In the genomic region with DNA sequence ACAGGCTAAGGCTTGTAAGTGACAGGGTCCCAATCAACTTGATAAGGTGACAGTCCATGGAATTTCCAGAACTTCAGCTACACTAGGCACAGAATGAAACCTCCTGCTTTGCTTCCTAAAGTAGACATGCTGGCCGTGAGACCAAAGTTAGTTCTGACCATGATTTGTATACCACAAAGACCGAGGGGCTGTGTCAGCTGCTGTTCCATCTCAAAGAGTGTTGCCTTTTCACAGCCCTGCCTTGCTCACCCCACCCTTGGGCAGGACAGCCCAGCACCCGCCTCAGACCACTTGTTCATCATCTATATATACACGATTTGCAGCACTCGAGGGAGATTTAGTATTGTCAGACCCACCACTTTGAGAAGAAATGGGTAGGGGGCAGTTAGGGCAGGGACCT, we compare ENCODE assay signal across 23 cellular contexts. TPM values are rescaled to one million over a fixed set of nuclear protein-coding genes. Genes with fewer than 3 reads are reported as not detected.
DNase-seq lines count a peak whose midpoint lies in the region; ATAC-seq, FAIRE-seq and TF ChIP-seq lines count a peak whose summit lies in the region.
"Had no signal": no experiment of that assay in that cellular context is flagged by ENCODE, and none has a peak within 500 bp of the region (broad histone marks: within the 10 kb centered on the region; RNA-seq: fewer than 3 reads in every experiment).

No MANE protein-coding gene starts in this region.

- ATAC-seq in activated CD8-positive, alpha-beta T cell treated with anti-CD3 and anti-CD28 coated beads for 36 hours, result no peak
- no peak for ATAC-seq in activated CD8-positive, alpha-beta T cell treated with anti-CD3 and anti-CD28 coated beads, Interleukin-2, amount 10 ng/mL, durations not matched to agents 7 days and 5 days
- no peak for ATAC-seq in activated T-helper 17 cell treated with anti-CD3 and anti-CD28 coated beads, Interleukin-2, amount 50 U/mL, for 72 hours (replicated peaks)
- ATAC-seq in natural killer cell, result no peak
- ATAC-seq: GM23338 had no signal

- peaks cover 14% of the 10 kb centered on the region for H3K36me3 Mint-ChIP-seq in activated CD8-positive, alpha-beta T cell treated with anti-CD3 and anti-CD28 coated beads for 36 hours (ENCODE audit: low read depth)
- peaks cover 41% of the 10 kb centered on the region for H3K36me3 Mint-ChIP-seq in activated CD8-positive, alpha-beta T cell treated with anti-CD3 and anti-CD28 coated beads, Interleukin-2, amount 10 ng/mL, durations not matched to agents 7 days and 5 days (ENCODE audit: low read depth)
- H3K36me3 Mint-ChIP-seq in activated T-helper 17 cell treated with anti-CD3 and anti-CD28 coated beads, Interleukin-2, amount 50 U/mL, for 72 hours (ENCODE audit: low read depth), result peaks cover 13% of the 10 kb centered on the region
- peaks cover 8% of the 10 kb centered on the region for H3K36me3 Mint-ChIP-seq in natural killer cell
- H3K36me3 Mint-ChIP-seq in type B pancreatic cell, result peaks cover 8% of the 10 kb centered on the region

- H3K27me3 Mint-ChIP-seq in activated CD8-positive, alpha-beta T cell treated with anti-CD3 and anti-CD28 coated beads for 36 hours, result no peaks in the 10 kb centered on the region
- no peaks in the 10 kb centered on the region for H3K27me3 Mint-ChIP-seq in activated CD8-positive, alpha-beta T cell treated with anti-CD3 and anti-CD28 coated beads, Interleukin-2, amount 10 ng/mL, durations not matched to agents 7 days and 5 days (ENCODE audit: low read depth)
- H3K27me3 Mint-ChIP-seq in activated T-helper 17 cell treated with anti-CD3 and anti-CD28 coated beads, Interleukin-2, amount 50 U/mL, for 72 hours, result no peaks in the 10 kb centered on the region
- H3K27me3 Mint-ChIP-seq in natural killer cell (ENCODE audit: low read depth in 2 of 2), result no peaks in the 10 kb centered on the region
- no peaks in the 10 kb centered on the region for H3K27me3 Mint-ChIP-seq in type B pancreatic cell

- POLR2A ChIA-PET in activated CD8-positive, alpha-beta T cell treated with anti-CD3 and anti-CD28 coated beads for 36 hours (lab: Charles Lee), result no interaction called here
- POLR2A ChIA-PET in activated CD8-positive, alpha-beta T cell treated with anti-CD3 and anti-CD28 coated beads, Interleukin-2, amount 10 ng/mL, durations not matched to agents 7 days and 5 days (lab: Charles Lee), result interaction anchor here (1.6 kb wide), 1 partner anchor 10 kb away, joined by 3 read pairs; no protein-coding TSS in a partner anchor

- CTCF ChIA-PET in activated CD8-positive, alpha-beta T cell treated with anti-CD3 and anti-CD28 coated beads for 36 hours (lab: Charles Lee), result interaction anchor here (1.5 to 2.4 kb wide), 2 partner anchors 12 to 29 kb away, joined by 4 to 5 read pairs; no protein-coding TSS in a partner anchor
- CTCF ChIA-PET in activated CD8-positive, alpha-beta T cell treated with anti-CD3 and anti-CD28 coated beads, Interleukin-2, amount 10 ng/mL, durations not matched to agents 7 days and 5 days (lab: Charles Lee), result no interaction called here

- peak overlapping the region; percentile 10 for H3K27ac Mint-ChIP-seq in activated CD8-positive, alpha-beta T cell treated with anti-CD3 and anti-CD28 coated beads for 36 hours
- no peak overlapping the region for H3K27ac Mint-ChIP-seq in activated CD8-positive, alpha-beta T cell treated with anti-CD3 and anti-CD28 coated beads, Interleukin-2, amount 10 ng/mL, durations not matched to agents 7 days and 5 days
- H3K27ac Mint-ChIP-seq in activated T-helper 17 cell treated with anti-CD3 and anti-CD28 coated beads, Interleukin-2, amount 50 U/mL, for 72 hours, result peak overlapping the region; percentile 85
- H3K27ac Mint-ChIP-seq in natural killer cell, result peak overlapping the region; percentile 92 to 99
- no peak overlapping the region for H3K27ac Mint-ChIP-seq in type B pancreatic cell
- H3K27ac Mint-ChIP-seq: GM23338 had no signal

- FAIRE-seq in GM12892 (lab: Jason Lieb, UNC), result peak; percentile 21
- FAIRE-seq: A204.1, GM12891, GM18507 had no signal

- no peak for TF ChIP-seq POLR2A in GM12892 (IDR thresholded peaks at IDR 0.05; ENCODE audit: low read depth, low read length)

- DNase-seq in activated CD8-positive, alpha-beta T cell treated with anti-CD3 and anti-CD28 coated beads for 36 hours, result no peak
- DNase-seq in activated CD8-positive, alpha-beta T cell treated with anti-CD3 and anti-CD28 coated beads, Interleukin-2, amount 10 ng/mL, durations not matched to agents 7 days and 5 days, result no peak
- DNase-seq in GM12892 (ENCODE audit: insufficient read length) (no peak), natural killer cell (no peak), GM20000 (ENCODE audit: low spot score) (no peak), type B pancreatic cell (ENCODE audit: extremely low spot score, unreplicated experiment) (no peak)
- no peak for DNase-seq in activated CD4-positive, CD25-positive, alpha-beta regulatory T cell (lab: John Stamatoyannopoulos, UW)
- DNase-seq: HCEC 1CT, NCI-H1048, NCI-H1436, NCI-H2029, NCI-H2171, NCI-H446, NCI-H526 treated with DMSO at 0.1 percent for 48 hours, SHP77 had no signal

- peaks cover 28% of the 10 kb centered on the region for H3K4me1 Mint-ChIP-seq in activated CD8-positive, alpha-beta T cell treated with anti-CD3 and anti-CD28 coated beads for 36 hours (ENCODE audit: low read depth)
- H3K4me1 Mint-ChIP-seq in activated CD8-positive, alpha-beta T cell treated with anti-CD3 and anti-CD28 coated beads, Interleukin-2, amount 10 ng/mL, durations not matched to agents 7 days and 5 days (ENCODE audit: low read depth), result peaks cover 41% of the 10 kb centered on the region
- peaks cover 24% of the 10 kb centered on the region for H3K4me1 Mint-ChIP-seq in activated T-helper 17 cell treated with anti-CD3 and anti-CD28 coated beads, Interleukin-2, amount 50 U/mL, for 72 hours
- H3K4me1 Mint-ChIP-seq in natural killer cell, result peaks cover 32 to 50% of the 10 kb centered on the region in 2 donors
- H3K4me1 Mint-ChIP-seq in type B pancreatic cell (ENCODE audit: unreplicated experiment), result no peaks in the 10 kb centered on the region

- H3K9me3 Mint-ChIP-seq in activated CD8-positive, alpha-beta T cell treated with anti-CD3 and anti-CD28 coated beads for 36 hours, result no peaks in the 10 kb centered on the region
- H3K9me3 Mint-ChIP-seq in activated CD8-positive, alpha-beta T cell treated with anti-CD3 and anti-CD28 coated beads, Interleukin-2, amount 10 ng/mL, durations not matched to agents 7 days and 5 days (ENCODE audit: insufficient read depth), result no peaks in the 10 kb centered on the region
- H3K9me3 Mint-ChIP-seq in activated T-helper 17 cell treated with anti-CD3 and anti-CD28 coated beads, Interleukin-2, amount 50 U/mL, for 72 hours, result no peaks in the 10 kb centered on the region
- no peaks in the 10 kb centered on the region for H3K9me3 Mint-ChIP-seq in natural killer cell
- no peaks in the 10 kb centered on the region for H3K9me3 Mint-ChIP-seq in type B pancreatic cell
- H3K9me3 Mint-ChIP-seq: GM23338 had no signal

- no peak overlapping the region for H3K4me3 Mint-ChIP-seq in activated CD8-positive, alpha-beta T cell treated with anti-CD3 and anti-CD28 coated beads for 36 hours
- H3K4me3 Mint-ChIP-seq in activated CD8-positive, alpha-beta T cell treated with anti-CD3 and anti-CD28 coated beads, Interleukin-2, amount 10 ng/mL, durations not matched to agents 7 days and 5 days, result no peak overlapping the region
- peak overlapping the region; percentile 98 for H3K4me3 Mint-ChIP-seq in activated T-helper 17 cell treated with anti-CD3 and anti-CD28 coated beads, Interleukin-2, amount 50 U/mL, for 72 hours
- peak overlapping the region; percentile 42 for H3K4me3 Mint-ChIP-seq in natural killer cell
- no peak overlapping the region for H3K4me3 Mint-ChIP-seq in type B pancreatic cell
- H3K4me3 Mint-ChIP-seq: GM23338 had no signal

- TF ChIP-seq CTCF in activated CD8-positive, alpha-beta T cell treated with anti-CD3 and anti-CD28 coated beads for 36 hours (IDR thresholded peaks at IDR 0.05), result no peak
- TF ChIP-seq CTCF in natural killer cell (IDR thresholded peaks at IDR 0.05) (no peak), GM20000 (IDR thresholded peaks at IDR 0.05; ENCODE audit: extremely low read depth, missing control alignments) (no peak), type B pancreatic cell (conservative IDR thresholded peaks at IDR 0.05) (no peak)

- intact Hi-C loops in activated CD8-positive, alpha-beta T cell treated with anti-CD3 and anti-CD28 coated beads for 36 hours (cut with micrococcal nuclease), result loop anchor here (10.0 kb wide), 1 partner anchor 435 kb away; the partner anchor contains the start of gene EOLA2
- intact Hi-C loops in natural killer cell (cut with micrococcal nuclease), result loop anchor here (10.0 kb wide), 3 partner anchors 325 to 1195 kb away; partner anchors contain the start of genes EOLA2 and MTMR1

RNA-seq across cellular contexts. Expression of gene IDS, which starts 5.3 kb away (rescaled TPM):
- 10 to 100 TPM; 44.8 to 50.6 TPM for total RNA-seq in activated CD8-positive, alpha-beta T cell treated with anti-CD3 and anti-CD28 coated beads for 36 hours
- 10 to 100 TPM; 47.2 to 50.8 TPM for total RNA-seq in activated CD8-positive, alpha-beta T cell treated with anti-CD3 and anti-CD28 coated beads, Interleukin-2, amount 10 ng/mL, durations not matched to agents 7 days and 5 days
- polyA plus RNA-seq in GM12892 (2012; ENCODE audit: missing spikeins), result 52.7 TPM
- total RNA-seq in activated T-helper 17 cell treated with anti-CD3 and anti-CD28 coated beads, Interleukin-2, amount 50 U/mL, for 72 hours, result 100 to 1,000 TPM in 1 of 2 donors, 10 to 100 TPM in 1; 91.4 to 127 TPM
- total RNA-seq in natural killer cell (100 to 1,000 TPM; 286 to 344 (median 317) TPM), type B pancreatic cell (ENCODE audit: low replicate concordance) (46.8 and 173 TPM in 2 replicates)

RNA-seq across cellular contexts. Expression of gene EOLA1, which starts 41.0 kb away (rescaled TPM):
- 10 to 100 TPM; 60.3 to 60.7 TPM for total RNA-seq in activated CD8-positive, alpha-beta T cell treated with anti-CD3 and anti-CD28 coated beads for 36 hours
- 10 to 100 TPM; 45.2 to 46.5 TPM for total RNA-seq in activated CD8-positive, alpha-beta T cell treated with anti-CD3 and anti-CD28 coated beads, Interleukin-2, amount 10 ng/mL, durations not matched to agents 7 days and 5 days
- polyA plus RNA-seq in GM12892 (2012; ENCODE audit: missing spikeins), result 21.4 TPM
- 10 to 100 TPM; 42.7 to 53.2 TPM for total RNA-seq in activated T-helper 17 cell treated with anti-CD3 and anti-CD28 coated beads, Interleukin-2, amount 50 U/mL, for 72 hours
- total RNA-seq in natural killer cell (10 to 100 TPM; 26.4 to 37.6 (median 36.7) TPM), type B pancreatic cell (ENCODE audit: low replicate concordance) (20.7 and 30.5 TPM in 2 replicates)

RNA-seq across cellular contexts. Expression of gene HSFX3, which starts 50.0 kb away (rescaled TPM):
- total RNA-seq in activated CD8-positive, alpha-beta T cell treated with anti-CD3 and anti-CD28 coated beads for 36 hours, result not detected
- not detected for total RNA-seq in activated CD8-positive, alpha-beta T cell treated with anti-CD3 and anti-CD28 coated beads, Interleukin-2, amount 10 ng/mL, durations not matched to agents 7 days and 5 days
- polyA plus RNA-seq in GM12892 (2012; ENCODE audit: missing spikeins), result 0.34 TPM
- not detected for total RNA-seq in activated T-helper 17 cell treated with anti-CD3 and anti-CD28 coated beads, Interleukin-2, amount 50 U/mL, for 72 hours
- total RNA-seq in natural killer cell (not detected), type B pancreatic cell (ENCODE audit: low replicate concordance) (not detected in 2 replicates)
- total RNA-seq: GM23338, HT1080, MCF 10A, RPMI7951 had no signal
- polyA plus RNA-seq: GM23338 had no signal

Comparison
In these comparisons a context has a peak if more than half of its experiments do, and no peak if none do; other contexts are left out.
1. H3K27ac Mint-ChIP-seq: peak in activated CD8-positive, alpha-beta T cell treated with anti-CD3 and anti-CD28 coated beads for 36 hours (single experiment), activated T-helper 17 cell treated with anti-CD3 and anti-CD28 coated beads, Interleukin-2, amount 50 U/mL, for 72 hours (single experiment) and natural killer cell (2 of 2); none in activated CD8-positive, alpha-beta T cell treated with anti-CD3 and anti-CD28 coated beads, Interleukin-2, amount 10 ng/mL, durations not matched to agents 7 days and 5 days (single experiment) and type B pancreatic cell (single experiment).
2. H3K4me3 Mint-ChIP-seq: peak in activated T-helper 17 cell treated with anti-CD3 and anti-CD28 coated beads, Interleukin-2, amount 50 U/mL, for 72 hours (single experiment) and natural killer cell (single experiment); none in activated CD8-positive, alpha-beta T cell treated with anti-CD3 and anti-CD28 coated beads for 36 hours (single experiment), activated CD8-positive, alpha-beta T cell treated with anti-CD3 and anti-CD28 coated beads, Interleukin-2, amount 10 ng/mL, durations not matched to agents 7 days and 5 days (single experiment) and type B pancreatic cell (single experiment).